In genomic region chr5:32677023-32677422, GRCh38 we compare ENCODE assay signal across 3 cellular contexts.
TF ChIP-seq lines count a peak whose summit lies in the region.

No MANE protein-coding gene starts in this region.

TF ChIP-seq in SK-N-SH, 30 proteins besides CTCF, POLR2A, EP300 and RAD21 (continued from another document):
- no peak for TF ChIP-seq TEAD4 (IDR thresholded peaks at IDR 0.05; ENCODE audit: borderline replicate concordance, insufficient read depth)
- TF ChIP-seq GATA2 (CRISPR knock-in tag; IDR thresholded peaks at IDR 0.05) = no peak
- TF ChIP-seq MEF2A (IDR thresholded peaks at IDR 0.05; ENCODE audit: borderline replicate concordance, low read depth) = no peak

TF ChIP-seq in SK-N-SH treated with all-trans-retinoic acid at 6 μM for 48 hours, 23 proteins besides CTCF, POLR2A, EP300 and RAD21 (continued from another document):
- TF ChIP-seq GLIS3 (CRISPR knock-in tag; IDR thresholded peaks at IDR 0.05) (no peak), ZC3H10 (CRISPR knock-in tag; IDR thresholded peaks at IDR 0.05) (no peak), PPARA (CRISPR knock-in tag; IDR thresholded peaks at IDR 0.05; ENCODE audit: borderline replicate concordance) (no peak), ISL1 (CRISPR knock-in tag; IDR thresholded peaks at IDR 0.05) (no peak), OSR1 (CRISPR knock-in tag; IDR thresholded peaks at IDR 0.05) (no peak), TCF4 (CRISPR knock-in tag; IDR thresholded peaks at IDR 0.05; ENCODE audit: borderline replicate concordance) (no peak), POU6F1 (CRISPR knock-in tag; IDR thresholded peaks at IDR 0.05; ENCODE audit: borderline replicate concordance, low read depth) (no peak), ARNTL (CRISPR knock-in tag; IDR thresholded peaks at IDR 0.05; ENCODE audit: borderline replicate concordance, low read depth) (no peak), CSDC2 (CRISPR knock-in tag; IDR thresholded peaks at IDR 0.05) (no peak), ZFP30 (CRISPR knock-in tag; IDR thresholded peaks at IDR 0.05) (no peak), RARB (CRISPR knock-in tag; IDR thresholded peaks at IDR 0.05) (no peak), TOX (CRISPR knock-in tag; IDR thresholded peaks at IDR 0.05; ENCODE audit: borderline replicate concordance) (no peak), TSHZ2 (CRISPR knock-in tag; IDR thresholded peaks at IDR 0.05) (no peak), ESRRG (CRISPR knock-in tag; IDR thresholded peaks at IDR 0.05) (no peak), PATZ1 (CRISPR knock-in tag; IDR thresholded peaks at IDR 0.05; ENCODE audit: borderline replicate concordance) (no peak)

TF ChIP-seq in H1, 55 proteins besides CTCF, POLR2A, EP300 and RAD21:
- TF ChIP-seq FOSL1 (IDR thresholded peaks at IDR 0.05; ENCODE audit: insufficient read depth, low read depth, low read length) (peak; percentile 84), KDM5A (IDR thresholded peaks at IDR 0.05; ENCODE audit: low read length) (no peak)
TF ChIP-seq in H1: peak in this region for 1.
